Comparison of ENCODE assay signal across 8 cellular contexts in genomic region chr17:28599311-28600184, GRCh38. TPM values are rescaled to one million over a fixed set of nuclear protein-coding genes. Genes with fewer than 3 reads are reported as not detected.
DNase-seq lines count a peak whose midpoint lies in the region; ATAC-seq and TF ChIP-seq lines count a peak whose summit lies in the region.

No MANE protein-coding gene starts in this region.

- ATAC-seq in GM18861 (IDR thresholded peaks at IDR 0.05; ENCODE audit: unreplicated experiment): peak; percentile 40
- peak; percentile 37 for ATAC-seq in HG03095 (IDR thresholded peaks at IDR 0.05; ENCODE audit: unreplicated experiment)
- ATAC-seq in lung (ENCODE audit: insufficient read depth, low FRiP score): peak; percentile 33

- H3K9me3 ChIP-seq in lung (ENCODE audit: control insufficient read depth in 2 of 2, insufficient read depth in 1 of 2, low read length in 1 of 2): no peaks in the 10 kb centered on the region

- TF ChIP-seq CTCF in AG04449 (IDR thresholded peaks at IDR 0.05; ENCODE audit: insufficient read depth, low read length, missing control alignments): no peak
- TF ChIP-seq CTCF in lung (IDR thresholded peaks at IDR 0.05; ENCODE audit: control extremely low read depth, extremely low read depth): no peak

- 7 to 9% methylated on average over 40 of the region's 40 CpGs for WGBS in lung, 2 donors

- peak overlapping the region; percentile 88 for H3K4me3 Mint-ChIP-seq in dendritic cell treated with granulocyte-macrophage colony-stimulating factor and Interleukin-4, amounts not matched to agents 40 ng/mL and 50 ng/mL, for 4 days

- H3K4me1 ChIP-seq in lung (ENCODE audit: control insufficient read depth in 2 of 2, insufficient read depth in 2 of 2, low read length in 2 of 2): peaks cover 0 to 6% of the 10 kb centered on the region in 2 donors

- H3K36me3 Mint-ChIP-seq in dendritic cell treated with granulocyte-macrophage colony-stimulating factor and Interleukin-4, amounts not matched to agents 40 ng/mL and 50 ng/mL, for 4 days (ENCODE audit: low read depth): peaks cover 54% of the 10 kb centered on the region

- H3K9me3 Mint-ChIP-seq in dendritic cell treated with granulocyte-macrophage colony-stimulating factor and Interleukin-4, amounts not matched to agents 40 ng/mL and 50 ng/mL, for 4 days: no peaks in the 10 kb centered on the region

- intact Hi-C loops in dendritic cell treated with granulocyte-macrophage colony-stimulating factor and Interleukin-4, amounts not matched to agents 40 ng/mL and 50 ng/mL, for 4 days (cut with micrococcal nuclease): loop anchor here (5.0 kb wide), 1 partner anchor 48 kb away; the partner anchor contains the start of gene BLTP2

- H3K27ac Mint-ChIP-seq in dendritic cell treated with granulocyte-macrophage colony-stimulating factor and Interleukin-4, amounts not matched to agents 40 ng/mL and 50 ng/mL, for 4 days: peak overlapping the region; percentile 87

- DNase-seq in AG04449 (ENCODE audit: low read depth, low spot score) (peak; percentile 63), NCI-H2196 (lab: John Stamatoyannopoulos, UW; ENCODE audit: unreplicated experiment) (peak; percentile 42), lung (ENCODE audit: low spot score) (peak; percentile 55)
- DNase-seq in activated CD4-positive, alpha-beta T cell treated with anti-CD3 and anti-CD28 coated beads for 1 hour: peak; percentile 54
- DNase-seq in stimulated activated CD4-positive, alpha-beta T cell treated with anti-CD3 and anti-CD28 coated beads, TNF-alpha, amount 100 ng/mL, for 24 hours (ENCODE audit: low read depth in 3 of 3): peak; percentile 25 to 70 (median 53)

- H3K27ac ChIP-seq in lung (ENCODE audit: low read depth in 1 of 2, low read length in 1 of 2): peak overlapping the region; percentile 91 to 94

- CTCF ChIA-PET in AG04449 (lab: Yijun Ruan, JAX): interaction anchor here (1.5 to 2.3 kb wide), 3 partner anchors 10 to 105 kb away, joined by 5 to 9 read pairs (median 6); no protein-coding TSS in a partner anchor

- H3K27me3 ChIP-seq in lung (ENCODE audit: control insufficient read depth, insufficient read depth): no peaks in the 10 kb centered on the region

- H3K36me3 ChIP-seq in lung (ENCODE audit: control insufficient read depth in 2 of 2, insufficient read depth in 2 of 2, low read length in 2 of 2): no peaks in the 10 kb centered on the region

- POLR2A ChIA-PET in AG04449 (lab: Yijun Ruan, JAX): interaction anchor here (1.0 to 1.2 kb wide), 2 partner anchors 12 to 29 kb away, joined by 3 read pairs; no protein-coding TSS in a partner anchor

- H3K4me1 Mint-ChIP-seq in dendritic cell treated with granulocyte-macrophage colony-stimulating factor and Interleukin-4, amounts not matched to agents 40 ng/mL and 50 ng/mL, for 4 days (ENCODE audit: low read depth): peaks cover 33% of the 10 kb centered on the region

- H3K4me3 ChIP-seq in AG04449 (ENCODE audit: low read depth, low read length): peak overlapping the region; percentile 83
- H3K4me3 ChIP-seq in lung: peak overlapping the region; percentile 59

- no peaks in the 10 kb centered on the region for H3K27me3 Mint-ChIP-seq in dendritic cell treated with granulocyte-macrophage colony-stimulating factor and Interleukin-4, amounts not matched to agents 40 ng/mL and 50 ng/mL, for 4 days

RNA-seq across cellular contexts. Expression of gene SPAG5, which starts 0.7 kb away (rescaled TPM):
- 10 to 100 TPM; 10.5 to 15.0 TPM for total RNA-seq in lung
- 1 to 10 TPM; 6.3 to 9.9 TPM for polyA plus RNA-seq in lung

RNA-seq across cellular contexts. Expression of gene RSKR, which starts 14.4 kb away (rescaled TPM):
- total RNA-seq in lung: 10 to 100 TPM; 12.2 to 14.3 TPM
- polyA plus RNA-seq in lung: 1 to 10 TPM; 3.9 to 5.5 TPM

RNA-seq across cellular contexts. Expression of gene ALDOC, which starts 22.9 kb away (rescaled TPM):
- 10 to 100 TPM; 21.0 to 40.3 TPM for total RNA-seq in lung
- 10 to 100 TPM; 15.5 to 52.5 TPM for polyA plus RNA-seq in lung

RNA-seq across cellular contexts. Expression of gene PIGS, which starts 28.2 kb away (rescaled TPM):
- 10 to 100 TPM; 43.2 to 71.3 TPM for total RNA-seq in lung
- 10 to 100 TPM in 1 of 2 donors, 1 to 10 TPM in 1; 10.0 to 71.9 TPM for polyA plus RNA-seq in lung

RNA-seq across cellular contexts. Expression of gene BLTP2, which starts 45.4 kb away (rescaled TPM):
- 100 to 1,000 TPM in 1 of 2 donors, 10 to 100 TPM in 1; 81.3 to 147 TPM for total RNA-seq in lung
- 10 to 100 TPM; 23.4 to 46.4 TPM for polyA plus RNA-seq in lung

Comparison
In these comparisons a context has a peak if more than half of its experiments do, and no peak if none do; other contexts are left out.
1. Peak in every context shown above with its lines: DNase-seq, ATAC-seq, H3K4me3 ChIP-seq and H3K27ac ChIP-seq.